ENCODE assay signal across 12 cellular contexts in the genomic region with DNA sequence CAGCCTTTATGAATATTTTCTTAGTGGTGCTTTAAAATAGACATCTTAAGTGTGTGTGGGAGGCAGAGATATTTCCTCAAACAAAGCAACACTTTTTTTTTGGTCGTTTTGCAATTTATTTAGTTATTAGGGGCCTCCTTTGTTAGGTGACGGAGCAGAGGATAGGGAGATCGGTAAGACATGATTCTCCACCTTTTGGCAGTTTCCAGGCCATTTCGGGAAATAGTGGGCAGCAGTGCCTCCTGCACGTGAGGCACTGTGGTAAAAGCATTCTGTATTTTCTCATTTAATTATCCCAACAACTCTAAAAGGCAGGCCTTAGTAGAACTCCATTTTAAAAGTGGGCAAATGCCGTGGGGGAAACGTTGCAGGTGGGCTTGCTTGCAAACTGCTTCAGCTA. TPM values are rescaled to one million over a fixed set of nuclear protein-coding genes. Genes with fewer than 3 reads are reported as not detected.
DNase-seq lines count a peak whose midpoint lies in the region; ATAC-seq, FAIRE-seq and TF ChIP-seq lines count a peak whose summit lies in the region.
"Had no signal": no experiment of that assay in that cellular context is flagged by ENCODE, and none has a peak within 500 bp of the region (broad histone marks: within the 10 kb centered on the region; RNA-seq: fewer than 3 reads in every experiment).

No MANE protein-coding gene starts in this region.

- H3K9ac ChIP-seq in rectal smooth muscle tissue (ENCODE audit: low read length), result no peak overlapping the region

- no peaks in the 10 kb centered on the region for H3K36me3 Mint-ChIP-seq in activated CD8-positive, alpha-beta memory T cell treated with anti-CD3 and anti-CD28 coated beads, Interleukin-2, amount 10 ng/mL, durations not matched to agents 7 days and 5 days
- H3K36me3 Mint-ChIP-seq: stimulated activated naive B cell treated with anti-CD40 and anti-IgM and Interleukin-4, amounts not matched to agents 10 μg/mL and 1 μg/mL and 100 μg/mL, for 72 hours had no signal

- no peak overlapping the region for H3K27ac Mint-ChIP-seq in activated CD8-positive, alpha-beta memory T cell treated with anti-CD3 and anti-CD28 coated beads, Interleukin-2, amount 10 ng/mL, durations not matched to agents 7 days and 5 days
- H3K27ac Mint-ChIP-seq: activated CD4-positive, alpha-beta T cell treated with anti-CD3 and anti-CD28 coated beads for 36 hours; stimulated activated naive B cell treated with anti-CD40 and anti-IgM and Interleukin-4, amounts not matched to agents 10 μg/mL and 1 μg/mL and 100 μg/mL, for 72 hours had no signal

- peaks cover 65% of the 10 kb centered on the region for H3K79me2 ChIP-seq in hepatocyte

- ATAC-seq in RWPE2 (ENCODE audit: low read depth), result no peak
- ATAC-seq in activated CD8-positive, alpha-beta memory T cell treated with anti-CD3 and anti-CD28 coated beads, Interleukin-2, amount 10 ng/mL, durations not matched to agents 7 days and 5 days, result no peak
- ATAC-seq: activated CD4-positive, alpha-beta T cell treated with anti-CD3 and anti-CD28 coated beads for 36 hours had no signal

- peaks cover 11% of the 10 kb centered on the region for H3K4me1 Mint-ChIP-seq in activated CD8-positive, alpha-beta memory T cell treated with anti-CD3 and anti-CD28 coated beads, Interleukin-2, amount 10 ng/mL, durations not matched to agents 7 days and 5 days

- no peaks in the 10 kb centered on the region for H3K4me1 ChIP-seq in RWPE2 (ENCODE audit: insufficient read depth, poor library complexity, severe bottlenecking)
- peaks cover 5% of the 10 kb centered on the region for H3K4me1 ChIP-seq in hepatocyte (ENCODE audit: insufficient read depth)
- no peaks in the 10 kb centered on the region for H3K4me1 ChIP-seq in rectal smooth muscle tissue (ENCODE audit: control insufficient read depth, insufficient read depth, low read length)

- H3K36me3 ChIP-seq in RWPE2 (ENCODE audit: low read depth) (no peaks in the 10 kb centered on the region), hepatocyte (replicated peaks; ENCODE audit: insufficient read depth, low read depth) (no peaks in the 10 kb centered on the region), rectal smooth muscle tissue (ENCODE audit: control insufficient read depth, insufficient read depth, low read length) (no peaks in the 10 kb centered on the region)

- no peak for TF ChIP-seq POLR2A in GM12892 (IDR thresholded peaks at IDR 0.05; ENCODE audit: low read depth, low read length)

- DNase-seq in GM12865 (ENCODE audit: low read depth) (no peak), RWPE2 (ENCODE audit: low spot score) (no peak), hepatocyte (ENCODE audit: low spot score) (no peak), DMS153 (lab: John Stamatoyannopoulos, UW) (no peak), GM12892 (ENCODE audit: insufficient read length) (no peak)
- DNase-seq in activated CD8-positive, alpha-beta memory T cell treated with anti-CD3 and anti-CD28 coated beads, Interleukin-2, amount 10 ng/mL, durations not matched to agents 7 days and 5 days, result no peak
- DNase-seq: activated CD4-positive, alpha-beta T cell treated with anti-CD3 and anti-CD28 coated beads for 36 hours; left cardiac atrium; NCI-H1417 treated with DMSO at 0.1 percent for 48 hours; stimulated activated naive B cell treated with anti-CD40 and anti-IgM and Interleukin-4, amounts not matched to agents 10 μg/mL and 1 μg/mL and 100 μg/mL, for 72 hours had no signal

- H3K4me2 ChIP-seq in hepatocyte, result peak overlapping the region; percentile 93

- H3K27me3 ChIP-seq in RWPE2 (ENCODE audit: insufficient read depth, poor library complexity, severe bottlenecking) (no peaks in the 10 kb centered on the region), hepatocyte (peaks cover 4% of the 10 kb centered on the region), rectal smooth muscle tissue (ENCODE audit: control insufficient read depth, insufficient read depth, low read length) (peaks cover 10% of the 10 kb centered on the region)

- WGBS in hepatocyte (ENCODE audit: low lambda C conversion rate, missing lambda C conversion rate), result 60% methylated on average over 7 of the region's 7 CpGs

- FAIRE-seq in GM12892 (lab: Jason Lieb, UNC), result no peak

- no peaks in the 10 kb centered on the region for H3K9me3 Mint-ChIP-seq in activated CD8-positive, alpha-beta memory T cell treated with anti-CD3 and anti-CD28 coated beads, Interleukin-2, amount 10 ng/mL, durations not matched to agents 7 days and 5 days (ENCODE audit: low read depth)
- H3K9me3 Mint-ChIP-seq: stimulated activated naive B cell treated with anti-CD40 and anti-IgM and Interleukin-4, amounts not matched to agents 10 μg/mL and 1 μg/mL and 100 μg/mL, for 72 hours had no signal

- TF ChIP-seq CTCF in GM12865 (IDR thresholded peaks at IDR 0.05; ENCODE audit: insufficient read depth, low read depth, low read length, missing control alignments) (no peak), RWPE2 (IDR thresholded peaks at IDR 0.05; ENCODE audit: poor library complexity, severe bottlenecking) (no peak), hepatocyte (IDR thresholded peaks at IDR 0.05; ENCODE audit: poor library complexity) (no peak)

- no peak overlapping the region for H3K4me3 Mint-ChIP-seq in activated CD8-positive, alpha-beta memory T cell treated with anti-CD3 and anti-CD28 coated beads, Interleukin-2, amount 10 ng/mL, durations not matched to agents 7 days and 5 days
- H3K4me3 Mint-ChIP-seq: activated CD4-positive, alpha-beta T cell treated with anti-CD3 and anti-CD28 coated beads for 36 hours had no signal

- H3K9me3 ChIP-seq in RWPE2 (ENCODE audit: severe bottlenecking) (no peaks in the 10 kb centered on the region), hepatocyte (ENCODE audit: low read depth) (no peaks in the 10 kb centered on the region)

- peaks cover 65% of the 10 kb centered on the region for H3K27me3 Mint-ChIP-seq in activated CD8-positive, alpha-beta memory T cell treated with anti-CD3 and anti-CD28 coated beads, Interleukin-2, amount 10 ng/mL, durations not matched to agents 7 days and 5 days

- H4K20me1 ChIP-seq in hepatocyte (ENCODE audit: insufficient read depth, poor library complexity, severe bottlenecking), result no peaks in the 10 kb centered on the region

- CTCF ChIA-PET in activated CD8-positive, alpha-beta memory T cell treated with anti-CD3 and anti-CD28 coated beads, Interleukin-2, amount 10 ng/mL, durations not matched to agents 7 days and 5 days (lab: Charles Lee), result no interaction called here

- H3K9me2 ChIP-seq in hepatocyte (replicated peaks; ENCODE audit: insufficient read depth), result no peaks in the 10 kb centered on the region

- H3K27ac ChIP-seq in RWPE2 (ENCODE audit: poor library complexity, severe bottlenecking), result no peak overlapping the region
- H3K27ac ChIP-seq in hepatocyte, result peak overlapping the region; percentile 100
- no peak overlapping the region for H3K27ac ChIP-seq in rectal smooth muscle tissue (ENCODE audit: low read depth, low read length)
- H3K27ac ChIP-seq: coronary artery had no signal

- no peak overlapping the region for H2AFZ ChIP-seq in hepatocyte

- H3K4me3 ChIP-seq in GM12865 (ENCODE audit: low read depth, low read length) (peak overlapping the region; percentile 85), RWPE2 (ENCODE audit: severe bottlenecking) (peak overlapping the region; percentile 53), hepatocyte (peak overlapping the region; percentile 77), rectal smooth muscle tissue (ENCODE audit: low read length) (peak overlapping the region; percentile 18)

RNA-seq across cellular contexts. Expression of gene OCLN, which starts 1.9 kb away (rescaled TPM):
- 119 and 140 TPM in 2 replicates for total RNA-seq in hepatocyte
- 49.6 and 72.7 TPM in 2 replicates for polyA plus RNA-seq in hepatocyte
- total RNA-seq in activated CD8-positive, alpha-beta memory T cell treated with anti-CD3 and anti-CD28 coated beads, Interleukin-2, amount 10 ng/mL, durations not matched to agents 7 days and 5 days, result 1 to 10 TPM in 1 of 2 experiments, under 1 TPM in 1; 0.91 to 1.9 TPM
- 7.7 TPM for polyA plus RNA-seq in GM12892 (2012; ENCODE audit: missing spikeins)

Comparison
In these comparisons a context has a peak if more than half of its experiments do, and no peak if none do; other contexts are left out.
1. H3K4me3 ChIP-seq: peak in every context shown above with its lines; median percentile 85 in GM12865; 77 in hepatocyte; 53 in RWPE2; 18 in rectal smooth muscle tissue.
2. RNA of gene OCLN, which starts 1.9 kb away (total RNA-seq): 119 to 140 TPM in hepatocyte; 0.91 to 1.9 TPM in activated CD8-positive, alpha-beta memory T cell treated with anti-CD3 and anti-CD28 coated beads, Interleukin-2, amount 10 ng/mL, durations not matched to agents 7 days and 5 days; every median in the first group is over 10 times any median in the second.